ENCODE assay signal across 11 cellular contexts in the genomic region with DNA sequence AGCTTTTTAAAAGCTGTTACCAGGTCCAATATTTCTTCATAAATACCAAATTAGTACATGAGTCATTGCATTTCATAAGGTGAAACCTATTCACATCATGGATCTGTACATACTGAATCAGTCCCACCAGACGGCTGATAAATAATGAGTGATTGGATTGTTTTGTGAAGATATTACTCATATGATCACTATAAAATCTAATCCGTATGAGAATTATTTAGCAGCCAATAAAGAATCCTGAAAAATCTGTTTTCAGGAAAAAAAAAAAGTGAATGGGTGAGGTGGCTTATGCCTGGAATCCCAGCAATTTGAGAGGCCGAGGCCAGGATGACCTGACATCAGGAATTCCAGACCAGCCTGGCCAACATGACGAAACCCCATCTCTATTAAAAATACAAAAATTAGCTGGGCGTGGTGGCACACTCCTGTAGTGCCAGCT.
DNase-seq lines count a peak whose midpoint lies in the region; ATAC-seq and TF ChIP-seq lines count a peak whose summit lies in the region.
"Had no signal": no experiment of that assay in that cellular context is flagged by ENCODE, and none has a peak within 500 bp of the region (broad histone marks: within the 10 kb centered on the region; RNA-seq: fewer than 3 reads in every experiment).

No MANE protein-coding gene starts in this region.

- ATAC-seq in GM18909 (IDR thresholded peaks at IDR 0.05; ENCODE audit: poor library complexity, unreplicated experiment) (no peak), GM19467 (IDR thresholded peaks at IDR 0.05; ENCODE audit: unreplicated experiment) (no peak)

- H3K36me3 ChIP-seq in effector memory CD4-positive, alpha-beta T cell (ENCODE audit: control insufficient read depth, insufficient read depth, low read length) = no peaks in the 10 kb centered on the region
- H3K36me3 ChIP-seq: esophagus muscularis mucosa had no signal

- no peak overlapping the region for H3K4me3 Mint-ChIP-seq in activated CD4-positive, alpha-beta T cell treated with anti-CD3 and anti-CD28 coated beads, Interleukin-2, amount 10 ng/mL, durations not matched to agents 24 days and 14 days
- H3K4me3 Mint-ChIP-seq in osteocyte (ENCODE audit: unreplicated experiment) = no peak overlapping the region

- POLR2A ChIA-PET in RWPE1 (lab: Yijun Ruan, JAX; ENCODE audit: low non-redundant PET) = no interaction called here

- CTCF ChIA-PET in RWPE1 (lab: Yijun Ruan, JAX) = no interaction called here

- TF ChIP-seq CTCF in RWPE1 (conservative IDR thresholded peaks at IDR 0.05; ENCODE audit: low read depth) (no peak), osteocyte (IDR thresholded peaks at IDR 0.05) (no peak)

- no peak for DNase-seq in activated CD4-positive, alpha-beta T cell treated with anti-CD3 and anti-CD28 coated beads, Interleukin-2, amount 10 ng/mL, durations not matched to agents 24 days and 14 days
- no peak for DNase-seq in activated CD4-positive, alpha-beta T cell treated with anti-CD3 and anti-CD28 coated beads, Interleukin-2, amount 50 U/mL, for 4 hours
- DNase-seq in RWPE1 (ENCODE audit: low spot score) (peak; percentile 92), dermis microvascular lymphatic vessel endothelial cell (ENCODE audit: low read depth in 2 of 2) (peak; percentile 58 to 61), osteocyte (ENCODE audit: extremely low spot score, unreplicated experiment) (no peak)
- no peak for DNase-seq in effector memory CD4-positive, alpha-beta T cell
- DNase-seq: activated effector memory CD4-positive, alpha-beta T cell treated with anti-CD3 and anti-CD28 coated beads, Interleukin-2, amount 50 U/mL, for 16 hours; NCI-H524 had no signal

- no peaks in the 10 kb centered on the region for H3K27me3 ChIP-seq in effector memory CD4-positive, alpha-beta T cell (replicated peaks; ENCODE audit: control insufficient read depth, insufficient read depth, low read length, poor library complexity, severe bottlenecking)
- H3K27me3 ChIP-seq: esophagus muscularis mucosa had no signal

- H3K9me3 ChIP-seq in effector memory CD4-positive, alpha-beta T cell (ENCODE audit: control insufficient read depth, low read length) = no peaks in the 10 kb centered on the region
- H3K9me3 ChIP-seq: esophagus muscularis mucosa had no signal

- H3K9me3 Mint-ChIP-seq in activated CD4-positive, alpha-beta T cell treated with anti-CD3 and anti-CD28 coated beads, Interleukin-2, amount 10 ng/mL, durations not matched to agents 24 days and 14 days = no peaks in the 10 kb centered on the region
- no peaks in the 10 kb centered on the region for H3K9me3 Mint-ChIP-seq in osteocyte (ENCODE audit: unreplicated experiment)

- no peak overlapping the region for H3K4me3 ChIP-seq in effector memory CD4-positive, alpha-beta T cell (ENCODE audit: insufficient read depth, low read depth, low read length, poor library complexity, severe bottlenecking)
- H3K4me3 ChIP-seq: esophagus muscularis mucosa had no signal

- peaks cover 38% of the 10 kb centered on the region for H3K4me1 Mint-ChIP-seq in activated CD4-positive, alpha-beta T cell treated with anti-CD3 and anti-CD28 coated beads, Interleukin-2, amount 10 ng/mL, durations not matched to agents 24 days and 14 days
- peaks cover 48% of the 10 kb centered on the region for H3K4me1 Mint-ChIP-seq in osteocyte (ENCODE audit: unreplicated experiment)

- intact Hi-C loops in activated CD4-positive, alpha-beta T cell treated with anti-CD3 and anti-CD28 coated beads, Interleukin-2, amount 10 ng/mL, durations not matched to agents 24 days and 14 days (cut with micrococcal nuclease) = loop anchor here (5.0 to 10.0 kb wide), 5 partner anchors 126 to 777 kb away; partner anchors contain the start of genes INPP4B and USP38

- no peaks in the 10 kb centered on the region for H3K27me3 Mint-ChIP-seq in activated CD4-positive, alpha-beta T cell treated with anti-CD3 and anti-CD28 coated beads, Interleukin-2, amount 10 ng/mL, durations not matched to agents 24 days and 14 days
- no peaks in the 10 kb centered on the region for H3K27me3 Mint-ChIP-seq in osteocyte (ENCODE audit: unreplicated experiment)

- peak overlapping the region; percentile 60 for H3K27ac Mint-ChIP-seq in activated CD4-positive, alpha-beta T cell treated with anti-CD3 and anti-CD28 coated beads, Interleukin-2, amount 10 ng/mL, durations not matched to agents 24 days and 14 days
- H3K27ac Mint-ChIP-seq in osteocyte (ENCODE audit: unreplicated experiment) = peak overlapping the region; percentile 55

- H3K27ac ChIP-seq in RWPE1 = peak overlapping the region; percentile 93
- no peak overlapping the region for H3K27ac ChIP-seq in effector memory CD4-positive, alpha-beta T cell (ENCODE audit: insufficient read depth, low read length, poor library complexity, severe bottlenecking)
- H3K27ac ChIP-seq: esophagus muscularis mucosa had no signal

- peaks cover 1% of the 10 kb centered on the region for H3K36me3 Mint-ChIP-seq in activated CD4-positive, alpha-beta T cell treated with anti-CD3 and anti-CD28 coated beads, Interleukin-2, amount 10 ng/mL, durations not matched to agents 24 days and 14 days (ENCODE audit: low read depth)
- no peaks in the 10 kb centered on the region for H3K36me3 Mint-ChIP-seq in osteocyte (ENCODE audit: unreplicated experiment)

- peaks cover 17% of the 10 kb centered on the region for H3K4me1 ChIP-seq in effector memory CD4-positive, alpha-beta T cell (ENCODE audit: control insufficient read depth, insufficient read depth, low read length, poor library complexity, severe bottlenecking)

Comparison
In these comparisons a context has a peak if more than half of its experiments do, and no peak if none do; other contexts are left out.
1. DNase-seq: peak in RWPE1 (single experiment) and dermis microvascular lymphatic vessel endothelial cell (2 of 2); none in activated CD4-positive, alpha-beta T cell treated with anti-CD3 and anti-CD28 coated beads, Interleukin-2, amount 10 ng/mL, durations not matched to agents 24 days and 14 days (single experiment), activated CD4-positive, alpha-beta T cell treated with anti-CD3 and anti-CD28 coated beads, Interleukin-2, amount 50 U/mL, for 4 hours (0 of 2), osteocyte (single experiment) and effector memory CD4-positive, alpha-beta T cell (0 of 3).